ENCODE assay signal across 22 cellular contexts in the genomic region with DNA sequence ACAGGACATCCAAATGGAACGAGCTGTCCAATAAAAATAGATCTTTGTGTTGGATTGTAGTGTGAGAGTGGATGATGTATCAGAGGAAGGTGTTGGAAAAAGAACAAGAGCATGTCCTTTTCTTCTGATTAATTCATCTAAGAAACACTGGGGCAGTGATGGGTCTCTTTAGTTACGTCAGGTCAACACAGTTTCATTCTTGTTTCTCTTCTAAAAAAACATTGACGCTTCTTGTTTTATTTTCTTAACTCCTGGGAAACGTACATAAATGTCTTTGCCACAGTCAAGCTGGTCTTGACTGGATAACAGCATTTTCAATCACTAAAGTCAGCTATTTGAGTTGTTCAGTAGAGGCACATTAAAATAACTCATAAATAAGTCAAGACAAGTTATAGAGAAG.
"Had no signal": no experiment of that assay in that cellular context is flagged by ENCODE, and none has a peak within 500 bp of the region (broad histone marks: within the 10 kb centered on the region; RNA-seq: fewer than 3 reads in every experiment).

No MANE protein-coding gene starts in this region.

- H3K27me3 Mint-ChIP-seq: activated CD4-positive, alpha-beta T cell treated with anti-CD3 and anti-CD28 coated beads, Interleukin-2, amount 10 ng/mL, durations not matched to agents 7 days and 5 days; activated naive CD4-positive, alpha-beta T cell treated with anti-CD3 and anti-CD28 coated beads, Interleukin-2, amount 50 U/mL, for 24 hours; brain; T-cell had no signal

- H3K4me1 Mint-ChIP-seq: activated CD4-positive, alpha-beta T cell treated with anti-CD3 and anti-CD28 coated beads, Interleukin-2, amount 10 ng/mL, durations not matched to agents 7 days and 5 days; activated naive CD4-positive, alpha-beta T cell treated with anti-CD3 and anti-CD28 coated beads, Interleukin-2, amount 50 U/mL, for 24 hours; naive thymus-derived CD4-positive, alpha-beta T cell; T-cell had no signal

- H3K9me3 ChIP-seq: heart left ventricle, ovary, thoracic aorta, upper lobe of left lung had no signal

- DNase-seq: activated CD4-positive, alpha-beta T cell treated with anti-CD3 and anti-CD28 coated beads, Interleukin-2, amount 10 ng/mL, durations not matched to agents 7 days and 5 days; activated CD4-positive, CD25-positive, alpha-beta regulatory T cell treated with anti-CD3 and anti-CD28 coated beads, Interleukin-2, amount 50 U/mL, for 72 hours; activated CD8-positive, alpha-beta T cell treated with anti-CD3 and anti-CD28 coated beads, Interleukin-2, amount 10 ng/mL, durations not matched to agents 7 days and 5 days; activated gamma-delta T cell treated with Interleukin-2 at 50 U/mL for 16 hours; anterior cingulate cortex; central memory CD4-positive, alpha-beta T cell; effector memory CD4-positive, alpha-beta T cell; heart left ventricle; naive thymus-derived CD4-positive, alpha-beta T cell; ovary; right cardiac atrium; stimulated activated CD8-positive, alpha-beta memory T cell treated with anti-CD3 and anti-CD28 coated beads, Interleukin-4, amount 100 ng/mL, for 48 hours; stimulated activated naive CD4-positive, alpha-beta T cell; T-cell; upper lobe of left lung; WERI-Rb-1 had no signal

- H3K36me3 ChIP-seq: heart left ventricle, ovary, thoracic aorta, upper lobe of left lung, WERI-Rb-1 had no signal

- H3K27ac Mint-ChIP-seq: activated CD4-positive, alpha-beta T cell treated with anti-CD3 and anti-CD28 coated beads, Interleukin-2, amount 10 ng/mL, durations not matched to agents 7 days and 5 days; activated CD8-positive, alpha-beta T cell treated with anti-CD3 and anti-CD28 coated beads, Interleukin-2, amount 10 ng/mL, durations not matched to agents 7 days and 5 days; activated naive CD4-positive, alpha-beta T cell treated with anti-CD3 and anti-CD28 coated beads, Interleukin-2, amount 50 U/mL, for 24 hours; activated T-helper 1 cell treated with anti-CD3 and anti-CD28 coated beads, Interleukin-12 subunit alpha, Interleukin-12 subunit beta, Interleukin-2, Interleukin-4 antibody, amounts not matched to agents 30 ng/mL and 10 ng/mL and 1 ng/mL, durations not matched to agents 14 hours and 24 hours and 36 hours; naive thymus-derived CD4-positive, alpha-beta T cell; T-cell; T-helper 2 cell treated with Interferon-gamma antibody and Interleukin-4, amounts not matched to agents 5 μg/mL and 100 μg/mL, for 36 hours had no signal

- H3K9me3 Mint-ChIP-seq: activated CD4-positive, alpha-beta T cell treated with anti-CD3 and anti-CD28 coated beads, Interleukin-2, amount 10 ng/mL, durations not matched to agents 7 days and 5 days; activated naive CD4-positive, alpha-beta T cell treated with anti-CD3 and anti-CD28 coated beads, Interleukin-2, amount 50 U/mL, for 24 hours; activated T-helper 1 cell treated with anti-CD3 and anti-CD28 coated beads, Interleukin-12 subunit alpha, Interleukin-12 subunit beta, Interleukin-2, Interleukin-4 antibody, amounts not matched to agents 30 ng/mL and 10 ng/mL and 1 ng/mL, durations not matched to agents 14 hours and 24 hours and 36 hours; T-helper 2 cell treated with Interferon-gamma antibody and Interleukin-4, amounts not matched to agents 5 μg/mL and 100 μg/mL, for 36 hours had no signal

- H3K4me3 ChIP-seq: heart left ventricle, lung, ovary, thoracic aorta, upper lobe of left lung had no signal

- H3K27ac ChIP-seq: heart left ventricle, ovary, thoracic aorta, upper lobe of left lung, WERI-Rb-1 had no signal

- H3K4me3 Mint-ChIP-seq: activated CD4-positive, alpha-beta T cell treated with anti-CD3 and anti-CD28 coated beads, Interleukin-2, amount 10 ng/mL, durations not matched to agents 7 days and 5 days; activated CD8-positive, alpha-beta T cell treated with anti-CD3 and anti-CD28 coated beads, Interleukin-2, amount 10 ng/mL, durations not matched to agents 7 days and 5 days; activated naive CD4-positive, alpha-beta T cell treated with anti-CD3 and anti-CD28 coated beads, Interleukin-2, amount 50 U/mL, for 24 hours; activated T-helper 1 cell treated with anti-CD3 and anti-CD28 coated beads, Interleukin-12 subunit alpha, Interleukin-12 subunit beta, Interleukin-2, Interleukin-4 antibody, amounts not matched to agents 30 ng/mL and 10 ng/mL and 1 ng/mL, durations not matched to agents 14 hours and 24 hours and 36 hours; brain; naive thymus-derived CD4-positive, alpha-beta T cell; T-cell; T-helper 2 cell treated with Interferon-gamma antibody and Interleukin-4, amounts not matched to agents 5 μg/mL and 100 μg/mL, for 36 hours had no signal

- H3K36me3 Mint-ChIP-seq: activated naive CD4-positive, alpha-beta T cell treated with anti-CD3 and anti-CD28 coated beads, Interleukin-2, amount 50 U/mL, for 24 hours; naive thymus-derived CD4-positive, alpha-beta T cell; T-cell had no signal
